Comparison of ENCODE assay signal across 37 cellular contexts in the genomic region with DNA sequence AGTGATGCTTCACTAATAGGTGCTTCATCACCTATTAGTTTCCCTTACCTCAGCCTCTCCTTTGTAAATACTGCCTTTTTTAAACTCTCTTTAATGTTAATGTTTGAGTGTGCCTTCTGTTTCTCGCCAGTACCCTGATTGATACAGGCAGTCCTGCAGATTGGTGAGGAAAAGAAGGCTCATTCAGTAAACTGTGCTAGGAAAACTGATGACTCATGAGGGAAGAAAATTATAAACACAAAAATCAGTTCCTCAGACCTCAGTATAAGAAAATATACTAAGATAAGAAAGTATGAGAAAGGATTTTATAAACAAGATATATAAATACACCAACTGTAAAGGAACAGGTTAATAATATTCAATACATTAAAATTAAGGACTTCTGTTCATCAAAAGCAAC.
"Had no signal": no experiment of that assay in that cellular context is flagged by ENCODE, and none has a peak within 500 bp of the region (broad histone marks: within the 10 kb centered on the region; RNA-seq: fewer than 3 reads in every experiment).

No MANE protein-coding gene starts in this region.

- DNase-seq: activated B cell treated with CpG ODN at 0.5 μM for 24 hours; activated CD4-positive, alpha-beta memory T cell treated with anti-CD3 and anti-CD28 coated beads for 36 hours; activated CD4-positive, alpha-beta T cell treated with anti-CD3 and anti-CD28 coated beads for 4 hours; activated CD4-positive, alpha-beta T cell treated with anti-CD3 and anti-CD28 coated beads, Interleukin-2, amount 50 U/mL, for 1 hour; activated CD4-positive, CD25-positive, alpha-beta regulatory T cell treated with anti-CD3 and anti-CD28 coated beads, Interleukin-2, amount 50 U/mL, for 72 hours; activated CD8-positive, alpha-beta memory T cell treated with anti-CD3 and anti-CD28 coated beads, Interleukin-2, amount 50 U/mL, for 4 hours; activated effector memory CD4-positive, alpha-beta T cell treated with anti-CD3 and anti-CD28 coated beads, Interleukin-2, amount 50 U/mL, for 16 hours; activated naive CD4-positive, alpha-beta T cell; activated naive CD4-positive, alpha-beta T cell treated with anti-CD3 and anti-CD28 coated beads, Interleukin-2, amount 50 U/mL, for 16 hours; activated naive CD8-positive, alpha-beta T cell treated with anti-CD3 and anti-CD28 coated beads for 36 hours; activated T-cell treated with anti-CD3 and anti-CD28 coated beads for 4 hours; activated T-cell treated with anti-CD3 and anti-CD28 coated beads, Interleukin-2, amount 50 U/mL, for 48 hours; amniotic stem cell; aorta; MG63; NCI-H1048; NCI-H1105 treated with DMSO at 0.1 percent for 48 hours; NCI-H1436; NCI-H1694; NCI-H1930; NCI-H2081 treated with DMSO at 0.1 percent for 48 hours; NCI-H226; NCI-H446 treated with DMSO at 0.1 percent for 48 hours; NCI-H524; NK-92 treated with Interleukin-12 subunit alpha and Interleukin-12 subunit beta, amount 100 ng/mL, for 24 hours; PC-3; Peyer's patch; SIG-M5; SW 1271; T-helper 1 cell; T-helper 2 cell; T-helper 9 cell had no signal

- H3K4me3 ChIP-seq: cardiac muscle cell, MG63, Peyer's patch had no signal

- ATAC-seq: activated T-helper 17 cell treated with anti-CD3 and anti-CD28 coated beads, Interleukin-2, amount 50 U/mL, for 72 hours; PC-3; Right ventricle myocardium inferior had no signal

- H3K9me3 ChIP-seq: Peyer's patch had no signal

- H3K27ac ChIP-seq: cardiac muscle cell, Peyer's patch, RWPE1, VCaP had no signal

- H3K4me1 ChIP-seq: Peyer's patch had no signal

- H3K36me3 ChIP-seq: cardiac muscle cell, MG63, Peyer's patch had no signal

- H3K27me3 ChIP-seq: cardiac muscle cell, MG63, Peyer's patch had no signal
